In genomic region chr17:19433727-19434340, GRCh38 we compare ENCODE assay signal across 1 cellular context.
TF ChIP-seq lines count a peak whose summit lies in the region.

No MANE protein-coding gene starts in this region.

TF ChIP-seq in WTC11, 78 proteins besides CTCF, POLR2A, EP300 and RAD21 (continued from another document):
- TF ChIP-seq ZBTB43 (CRISPR knock-in tag; IDR thresholded peaks at IDR 0.05) (no peak), ZNF532 (CRISPR knock-in tag; IDR thresholded peaks at IDR 0.05; ENCODE audit: borderline replicate concordance) (no peak), CBFB (CRISPR knock-in tag; IDR thresholded peaks at IDR 0.05; ENCODE audit: low read depth) (no peak), IRF1 (CRISPR knock-in tag; IDR thresholded peaks at IDR 0.05) (no peak), ESRRA (CRISPR knock-in tag; IDR thresholded peaks at IDR 0.05; ENCODE audit: borderline replicate concordance) (no peak), ATF1 (CRISPR knock-in tag; IDR thresholded peaks at IDR 0.05) (no peak), ZNF317 (CRISPR knock-in tag; IDR thresholded peaks at IDR 0.05; ENCODE audit: borderline replicate concordance, low read depth) (no peak), GABPB1 (CRISPR knock-in tag; IDR thresholded peaks at IDR 0.05) (no peak), ZNF425 (CRISPR knock-in tag; conservative IDR thresholded peaks at IDR 0.05) (no peak), ZNF232 (CRISPR knock-in tag; IDR thresholded peaks at IDR 0.05) (no peak), JAZF1 (CRISPR knock-in tag; IDR thresholded peaks at IDR 0.05) (no peak)
